ENCODE assay signal across 19 cellular contexts in genomic region chr11:9700105-9700801, GRCh38. TPM values are rescaled to one million over a fixed set of nuclear protein-coding genes. Genes with fewer than 3 reads are reported as not detected.
DNase-seq lines count a peak whose midpoint lies in the region; ATAC-seq and TF ChIP-seq lines count a peak whose summit lies in the region.
"Had no signal": no experiment of that assay in that cellular context is flagged by ENCODE, and none has a peak within 500 bp of the region (broad histone marks: within the 10 kb centered on the region; RNA-seq: fewer than 3 reads in every experiment).

No MANE protein-coding gene starts in this region.

- CTCF ChIA-PET in CD4-positive, alpha-beta T cell (lab: Charles Lee) = no interaction called here

- no peak overlapping the region for H3K4me2 ChIP-seq in H9 (ENCODE audit: insufficient read depth, insufficient read length, low read length)
- H3K4me2 ChIP-seq: hepatocyte had no signal

- no peak overlapping the region for H2AK5ac ChIP-seq in H9 (ENCODE audit: insufficient read length, low read length)

- H3K4me1 ChIP-seq in subcutaneous abdominal adipose tissue (ENCODE audit: control insufficient read depth in 5 of 5, insufficient read depth in 5 of 5, low read length in 5 of 5) = peaks cover 0 to 24% (median 3%) of the 10 kb centered on the region in 5 donors
- no peaks in the 10 kb centered on the region for H3K4me1 ChIP-seq in H9 (ENCODE audit: insufficient read depth, low read length)

- H3K79me2 ChIP-seq in H9 (ENCODE audit: insufficient read depth, low read length) = peaks cover 2% of the 10 kb centered on the region; the same call in 1 of the 2 replicates

- H3K27ac Mint-ChIP-seq in IgD-negative memory B cell (peak overlapping the region; percentile 71 to 85 (median 80)), H9 (no peak overlapping the region; a peak in 1 of 7 replicates)
- H3K27ac Mint-ChIP-seq in CD4-positive, alpha-beta T cell = no peak overlapping the region
- H3K27ac Mint-ChIP-seq: activated naive CD8-positive, alpha-beta T cell; nephron progenitor cell; stimulated activated naive CD8-positive, alpha-beta T cell treated with anti-CD3 and anti-CD28 coated beads, Interleukin-15, Interleukin-2, amounts not matched to agents 100 ng/mL and 50 ng/mL, for 24 hours; T-cell had no signal

- WGBS in H9 (ENCODE audit: extremely low coverage, insufficient read length, low lambda C conversion rate) = no CpG with 5 or more reads among the region's 2 CpGs

- DNase-seq in astrocyte of the hippocampus (ENCODE audit: low read depth, low spot score) (peak; percentile 59), lung microvascular endothelial cell (ENCODE audit: low read depth in 2 of 2) (peak; percentile 19 to 22), H9 (no peak), NCI-H2081 (lab: John Stamatoyannopoulos, UW) (no peak)
- no peak for DNase-seq in CD4-positive, alpha-beta T cell
- DNase-seq in activated effector memory CD4-positive, alpha-beta T cell treated with Interleukin-2 at 50 U/mL for 16 hours = no peak
- DNase-seq: HCEC 1CT, KBM-7, NCI-H1417 treated with DMSO at 0.1 percent for 48 hours, NCI-H345, nephron progenitor cell, T-cell had no signal

- H3K27ac ChIP-seq in subcutaneous abdominal adipose tissue (ENCODE audit: low read depth, low read length) (peak overlapping the region; percentile 12), H9 (ENCODE audit: insufficient read length, low read depth, low read length) (no peak overlapping the region)
- H3K27ac ChIP-seq in CD4-positive, alpha-beta T cell (ENCODE audit: low read depth, low read length) = no peak overlapping the region
- H3K27ac ChIP-seq: hepatocyte had no signal

- POLR2A ChIA-PET in CD4-positive, alpha-beta T cell (lab: Charles Lee) = no interaction called here

- H3K9me3 ChIP-seq in subcutaneous abdominal adipose tissue (ENCODE audit: control insufficient read depth in 5 of 5, low read length in 5 of 5) (no peaks in the 10 kb centered on the region), H9 (ENCODE audit: control insufficient read depth, low read depth, low read length) (no peaks in the 10 kb centered on the region)
- no peaks in the 10 kb centered on the region for H3K9me3 ChIP-seq in CD4-positive, alpha-beta T cell (ENCODE audit: control insufficient read depth, low read length)

- H2BK5ac ChIP-seq in H9 (ENCODE audit: insufficient read length, low read length) = no peak overlapping the region

- no peak overlapping the region for H3K14ac ChIP-seq in H9 (ENCODE audit: insufficient read depth, low read length)

- peaks cover 3 to 14% (median 10%) of the 10 kb centered on the region in 5 donors for H3K36me3 ChIP-seq in subcutaneous abdominal adipose tissue (ENCODE audit: control insufficient read depth in 5 of 5, insufficient read depth in 5 of 5, low read length in 5 of 5)

- H3K4me3 Mint-ChIP-seq in IgD-negative memory B cell = peak overlapping the region in 2 of 4 donors; percentile 53 to 85
- H3K4me3 Mint-ChIP-seq in H9 = no peak overlapping the region
- H3K4me3 Mint-ChIP-seq in CD4-positive, alpha-beta T cell = no peak overlapping the region
- H3K4me3 Mint-ChIP-seq: activated naive CD8-positive, alpha-beta T cell; nephron progenitor cell; stimulated activated naive CD8-positive, alpha-beta T cell treated with anti-CD3 and anti-CD28 coated beads, Interleukin-15, Interleukin-2, amounts not matched to agents 100 ng/mL and 50 ng/mL, for 24 hours; T-cell had no signal

- no peak overlapping the region for H3T11ph ChIP-seq in H9 (ENCODE audit: low read length)

- no peak overlapping the region for H3K9ac ChIP-seq in subcutaneous abdominal adipose tissue (ENCODE audit: low read length in 5 of 5)
- H3K9ac ChIP-seq in H9 (ENCODE audit: extremely low read depth, insufficient read length, low read length) = no peak overlapping the region

- H3K9me3 Mint-ChIP-seq in IgD-negative memory B cell (no peaks in the 10 kb centered on the region), H9 (peaks cover 0 to 2% of the 10 kb centered on the region in 2 experiments; a peak in 2 of 5 replicates)
- no peaks in the 10 kb centered on the region for H3K9me3 Mint-ChIP-seq in CD4-positive, alpha-beta T cell
- H3K9me3 Mint-ChIP-seq: nephron progenitor cell, T-cell had no signal

- no peak overlapping the region for H4K91ac ChIP-seq in H9 (ENCODE audit: insufficient read length, low read depth, low read length)

- no peak overlapping the region for H4K8ac ChIP-seq in H9 (replicated peaks; ENCODE audit: insufficient read length, low read depth, low read length)

- no peaks in the 10 kb centered on the region for H3K23me2 ChIP-seq in H9 (ENCODE audit: insufficient read length, low read depth, low read length, poor library complexity, severe bottlenecking)

- no peak overlapping the region for H2BK20ac ChIP-seq in H9 (ENCODE audit: low read depth, low read length, poor library complexity, severe bottlenecking)

- no peak overlapping the region for H3K4me3 ChIP-seq in subcutaneous abdominal adipose tissue (ENCODE audit: low read depth in 1 of 5, low read length in 5 of 5)
- H3K4me3 ChIP-seq: hepatocyte had no signal

- H4K5ac ChIP-seq in H9 (ENCODE audit: insufficient read length, low read depth, low read length) = no peak overlapping the region

- H3K27me3 ChIP-seq in subcutaneous abdominal adipose tissue (ENCODE audit: control insufficient read depth in 5 of 5, insufficient read depth in 4 of 5, low read length in 5 of 5) (no peaks in the 10 kb centered on the region), H9 (ENCODE audit: insufficient read depth, low read length) (no peaks in the 10 kb centered on the region)
- H3K27me3 ChIP-seq in CD4-positive, alpha-beta T cell (ENCODE audit: control insufficient read depth, insufficient read depth, low read length) = no peaks in the 10 kb centered on the region
- H3K27me3 ChIP-seq: hepatocyte had no signal

- no peak for TF ChIP-seq CTCF in H9 (conservative IDR thresholded peaks at IDR 0.05)
- no peak for TF ChIP-seq CTCF in CD4-positive, alpha-beta T cell (IDR thresholded peaks at IDR 0.05)

- no peak for ATAC-seq in CD4-positive, alpha-beta T cell (ENCODE audit: poor library complexity)
- ATAC-seq: activated CD4-positive, CD25-positive, alpha-beta regulatory T cell treated with anti-CD3 and anti-CD28 coated beads, Interleukin-2, amount 50 U/mL, for 24 hours; esophagus mucosa; T-cell had no signal

- H3K56ac ChIP-seq in H9 (ENCODE audit: insufficient read length, low read depth, low read length) = no peak overlapping the region

- peaks cover 54 to 65% (median 62%) of the 10 kb centered on the region in 3 donors for H3K4me1 Mint-ChIP-seq in IgD-negative memory B cell
- H3K4me1 Mint-ChIP-seq in H9 = peaks cover 7% of the 10 kb centered on the region in 2 experiments
- H3K4me1 Mint-ChIP-seq in CD4-positive, alpha-beta T cell (ENCODE audit: low read depth) = peaks cover 32% of the 10 kb centered on the region

- H3K27me3 Mint-ChIP-seq in IgD-negative memory B cell (no peaks in the 10 kb centered on the region), H9 (ENCODE audit: low read depth) (no peaks in the 10 kb centered on the region)
- H3K27me3 Mint-ChIP-seq in CD4-positive, alpha-beta T cell = no peaks in the 10 kb centered on the region
- H3K27me3 Mint-ChIP-seq: activated naive CD8-positive, alpha-beta T cell; stimulated activated naive CD8-positive, alpha-beta T cell treated with anti-CD3 and anti-CD28 coated beads, Interleukin-15, Interleukin-2, amounts not matched to agents 100 ng/mL and 50 ng/mL, for 24 hours; T-cell had no signal

- no peak overlapping the region for H3K18ac ChIP-seq in H9 (ENCODE audit: insufficient read length, low read depth, low read length)

- H2BK120ac ChIP-seq in H9 (ENCODE audit: low read depth, low read length, poor library complexity, severe bottlenecking) = no peak overlapping the region

- no peak overlapping the region for H3K4ac ChIP-seq in H9 (ENCODE audit: low read depth, low read length)

- intact Hi-C loops in CD4-positive, alpha-beta T cell (cut with DNase I, micrococcal nuclease) = no loop called here

- no peak overlapping the region for H2AFZ ChIP-seq in H9 (ENCODE audit: low read length)
- H2AFZ ChIP-seq: hepatocyte had no signal

- peaks cover 22% of the 10 kb centered on the region for H3K36me3 Mint-ChIP-seq in IgD-negative memory B cell
- peaks cover 6 to 24% (median 15%) of the 10 kb centered on the region in 3 experiments for H3K36me3 Mint-ChIP-seq in H9 (ENCODE audit: insufficient read depth in 1 of 3, low read depth in 3 of 3)
- peaks cover 1% of the 10 kb centered on the region for H3K36me3 Mint-ChIP-seq in CD4-positive, alpha-beta T cell (ENCODE audit: low read depth)
- H3K36me3 Mint-ChIP-seq: activated naive CD8-positive, alpha-beta T cell had no signal

- H3K79me1 ChIP-seq in H9 (ENCODE audit: insufficient read depth, low read depth, low read length, poor library complexity, severe bottlenecking) = peaks cover 3% of the 10 kb centered on the region

- H2BK15ac ChIP-seq in H9 (ENCODE audit: low read depth, low read length) = no peak overlapping the region

- no peak overlapping the region for H3K23ac ChIP-seq in H9 (ENCODE audit: insufficient read length, low read depth, low read length)

- no peaks in the 10 kb centered on the region for H4K20me1 ChIP-seq in H9 (ENCODE audit: control insufficient read depth, insufficient read depth, insufficient read length)

- no peak overlapping the region for H2BK12ac ChIP-seq in H9 (ENCODE audit: insufficient read length, low read depth, low read length)

RNA-seq across cellular contexts. Expression of gene SWAP70, which starts 36.4 kb away (rescaled TPM):
- polyA plus RNA-seq in IgD-negative memory B cell = 298 TPM
- total RNA-seq in lung microvascular endothelial cell (47.7 and 59.5 TPM in 2 replicates), H9 (2021) (34.4 and 35.8 TPM in 2 replicates)
- 1 to 10 TPM; 4.0 to 4.1 TPM for total RNA-seq in CD4-positive, alpha-beta T cell

Comparison
In these comparisons a context has a peak if more than half of its experiments do, and no peak if none do; other contexts are left out.
1. H3K27ac Mint-ChIP-seq: peak in IgD-negative memory B cell (3 of 3); none in H9 (0 of 3) and CD4-positive, alpha-beta T cell (single experiment).
2. DNase-seq: peak in astrocyte of the hippocampus (single experiment) and lung microvascular endothelial cell (2 of 2); none in H9 (single experiment), NCI-H2081 (0 of 2), CD4-positive, alpha-beta T cell (0 of 10) and activated effector memory CD4-positive, alpha-beta T cell treated with Interleukin-2 at 50 U/mL for 16 hours (single experiment).